19 cellular contexts compared by ENCODE assay signal in genomic region chr16:85475233-85475632, GRCh38.
DNase-seq lines count a peak whose midpoint lies in the region; ATAC-seq, FAIRE-seq and TF ChIP-seq lines count a peak whose summit lies in the region.
"Had no signal": no experiment of that assay in that cellular context is flagged by ENCODE, and none has a peak within 500 bp of the region (broad histone marks: within the 10 kb centered on the region; RNA-seq: fewer than 3 reads in every experiment).

No MANE protein-coding gene starts in this region.

- no peaks in the 10 kb centered on the region for H3K9me3 ChIP-seq in SK-N-SH
- no peaks in the 10 kb centered on the region for H3K9me3 ChIP-seq in iPS-15b (ENCODE audit: control insufficient read depth, insufficient read depth, low read length)
- no peaks in the 10 kb centered on the region for H3K9me3 ChIP-seq in uterus
- H3K9me3 ChIP-seq: ovary, spleen, transverse colon had no signal

- H3K4me3 ChIP-seq in SK-N-SH (ENCODE audit: low read depth in 2 of 2, low read length in 1 of 2) = no peak overlapping the region
- no peak overlapping the region for H3K4me3 ChIP-seq in iPS-15b (ENCODE audit: low read depth, low read length)
- no peak overlapping the region for H3K4me3 ChIP-seq in uterus
- H3K4me3 ChIP-seq: ovary, spleen, transverse colon had no signal

- no peaks in the 10 kb centered on the region for H3K9me3 Mint-ChIP-seq in MCF 10A (ENCODE audit: unreplicated experiment)
- H3K9me3 Mint-ChIP-seq: stimulated activated naive B cell treated with anti-CD40 and anti-IgM and Interleukin-4, amounts not matched to agents 10 μg/mL and 1 μg/mL and 100 μg/mL, for 72 hours had no signal

- no peak for TF ChIP-seq CTCF in MCF 10A (IDR thresholded peaks at IDR 0.05; ENCODE audit: unreplicated experiment)
- no peak for TF ChIP-seq CTCF in SK-N-SH (IDR thresholded peaks at IDR 0.05)
- TF ChIP-seq CTCF in uterus (IDR thresholded peaks at IDR 0.05) = no peak
- no peak for TF ChIP-seq CTCF in D721Med (IDR thresholded peaks at IDR 0.05; ENCODE audit: insufficient read depth, missing control alignments)

- WGBS in SK-N-SH (ENCODE audit: low lambda C conversion rate) = 84% methylated on average over 7 of the region's 8 CpGs

- no peaks in the 10 kb centered on the region for H3F3A ChIP-seq in SK-N-SH (replicated peaks; ENCODE audit: insufficient read depth)

- H2AFZ ChIP-seq in SK-N-SH (ENCODE audit: low read depth) = no peak overlapping the region

- POLR2A ChIA-PET in MCF 10A (lab: Yijun Ruan, JAX) (no interaction called here), SK-N-SH (lab: Yijun Ruan, JAX) (interaction anchor here (2.0 kb wide), 1 partner anchor 10 kb away, joined by 9 read pairs; no protein-coding TSS in a partner anchor)

- peak overlapping the region in 1 of 2 experiments; percentile 76; a peak in 2 of 4 replicates for H3K27ac ChIP-seq in SK-N-SH (ENCODE audit: low read depth in 2 of 2, low read length in 1 of 2)
- peak overlapping the region; percentile 42 to 70 for H3K27ac ChIP-seq in uterus
- H3K27ac ChIP-seq: HL-60, spleen, transverse colon, WERI-Rb-1 had no signal

- BruUV-seq in MCF 10A (replicated peaks; lab: Mats Ljungman, UMichigan) = no TSS peak

- no peak for FAIRE-seq in D721Med (lab: Jason Lieb, UNC)
- FAIRE-seq: islet of Langerhans had no signal

- intact Hi-C loops in MCF 10A (cut with micrococcal nuclease) (no loop called here), uterus (cut with DNase I; ENCODE audit: low total_unique reads) (no loop called here)

- TF ChIP-seq POLR2A in uterus (IDR thresholded peaks at IDR 0.05) = no peak

- ATAC-seq in HG03520 (IDR thresholded peaks at IDR 0.05; ENCODE audit: unreplicated experiment) = no peak
- no peak for ATAC-seq in HG02840 (IDR thresholded peaks at IDR 0.05; ENCODE audit: low FRiP score, unreplicated experiment)
- ATAC-seq: Panc1; stimulated activated naive B cell treated with anti-CD40 and anti-IgM and Interleukin-4, amounts not matched to agents 10 μg/mL and 1 μg/mL and 100 μg/mL, for 72 hours had no signal

- CTCF ChIA-PET in MCF 10A (lab: Yijun Ruan, JAX) (no interaction called here), SK-N-SH (lab: Yijun Ruan, JAX) (interaction anchor here (0.9 to 1.7 kb wide), 4 partner anchors 26 to 360 kb away, joined by 3 to 7 read pairs (median 5); no protein-coding TSS in a partner anchor)

- H3K79me2 ChIP-seq in SK-N-SH (ENCODE audit: insufficient read depth) = no peaks in the 10 kb centered on the region

- H3K27ac Mint-ChIP-seq in MCF 10A (ENCODE audit: low read depth, unreplicated experiment) = no peak overlapping the region
- H3K27ac Mint-ChIP-seq: stimulated activated naive B cell treated with anti-CD40 and anti-IgM and Interleukin-4, amounts not matched to agents 10 μg/mL and 1 μg/mL and 100 μg/mL, for 72 hours had no signal

- H3K27me3 ChIP-seq in SK-N-SH (ENCODE audit: insufficient read depth) (no peaks in the 10 kb centered on the region), iPS-15b (ENCODE audit: control insufficient read depth, insufficient read depth, low read length) (no peaks in the 10 kb centered on the region), uterus (no peaks in the 10 kb centered on the region)
- H3K27me3 ChIP-seq: ovary, spleen, transverse colon had no signal

- peak in 1 of 2 experiments; percentile 49; a peak in 2 of 4 replicates for TF ChIP-seq EP300 in SK-N-SH (IDR thresholded peaks at IDR 0.05; ENCODE audit: borderline replicate concordance in 1 of 2, low read depth in 1 of 2, low read length in 1 of 2)

- no peaks in the 10 kb centered on the region for H4K20me1 ChIP-seq in SK-N-SH (ENCODE audit: insufficient read depth)

- no peak overlapping the region for H3K4me2 ChIP-seq in SK-N-SH

- no peaks in the 10 kb centered on the region for H3K36me3 ChIP-seq in SK-N-SH (replicated peaks in 1 of 2; ENCODE audit: control insufficient read depth in 1 of 2, insufficient read depth in 2 of 2, low read length in 1 of 2)
- no peaks in the 10 kb centered on the region for H3K36me3 ChIP-seq in iPS-15b (ENCODE audit: control insufficient read depth, insufficient read depth, low read length)
- no peaks in the 10 kb centered on the region for H3K36me3 ChIP-seq in uterus
- H3K36me3 ChIP-seq: ovary, spleen, transverse colon had no signal

- peaks cover 6% of the 10 kb centered on the region for H3K4me1 Mint-ChIP-seq in MCF 10A (ENCODE audit: insufficient read depth, unreplicated experiment)

- DNase-seq in T47D (ENCODE audit: low read depth in 1 of 2, low spot score in 1 of 2) (peak; percentile 77 to 94), MCF 10A (ENCODE audit: unreplicated experiment) (no peak), SK-N-SH (peak; percentile 75), uterus (peak in 1 of 2 donors; percentile 58), D721Med (ENCODE audit: insufficient read length, low spot score) (no peak)
- DNase-seq: amygdala; NCI-H146; NCI-H526 treated with DMSO at 0.1 percent for 48 hours; spleen; stimulated activated naive B cell treated with anti-CD40 and anti-IgM and Interleukin-4, amounts not matched to agents 10 μg/mL and 1 μg/mL and 100 μg/mL, for 72 hours; transverse colon; WERI-Rb-1 had no signal

- no peak for TF ChIP-seq RAD21 in SK-N-SH (IDR thresholded peaks at IDR 0.05; ENCODE audit: low read length)

- H3K4me1 ChIP-seq in SK-N-SH (ENCODE audit: control insufficient read depth in 1 of 2, insufficient read depth in 2 of 2, low read depth in 1 of 2, low read length in 1 of 2) (peaks cover 0 to 55% of the 10 kb centered on the region in 2 experiments; a peak in 2 of 4 replicates), iPS-15b (ENCODE audit: control insufficient read depth, insufficient read depth, low read length) (peaks cover 3% of the 10 kb centered on the region), uterus (peaks cover 0 to 15% of the 10 kb centered on the region in 2 donors)

- in situ Hi-C loops in T47D (cut with HindIII; ENCODE audit: low pct_unique_long_range_greater_than_20kb, low sequenced_read_pairs) = no loop called here

- no peaks in the 10 kb centered on the region for H3K36me3 Mint-ChIP-seq in MCF 10A (ENCODE audit: insufficient read depth, unreplicated experiment)

- no peak overlapping the region for H3K4me3 Mint-ChIP-seq in MCF 10A (ENCODE audit: unreplicated experiment)
- H3K4me3 Mint-ChIP-seq: stimulated activated naive B cell treated with anti-CD40 and anti-IgM and Interleukin-4, amounts not matched to agents 10 μg/mL and 1 μg/mL and 100 μg/mL, for 72 hours had no signal

- H3K9ac ChIP-seq in SK-N-SH (no peak overlapping the region), iPS-15b (ENCODE audit: low read depth, low read length) (peak overlapping the region; percentile 12)

- peaks cover 7% of the 10 kb centered on the region for H3K27me3 Mint-ChIP-seq in MCF 10A (ENCODE audit: insufficient read depth, unreplicated experiment)

- no peaks in the 10 kb centered on the region for H3K9me2 ChIP-seq in SK-N-SH

TF ChIP-seq in SK-N-SH, 30 proteins besides CTCF, POLR2A, EP300 and RAD21:
- TF ChIP-seq RCOR1 (IDR thresholded peaks at IDR 0.05; ENCODE audit: low read length) (peak; percentile 60; the same call in 1 of the 2 replicates), YY1 (IDR thresholded peaks at IDR 0.05; ENCODE audit: low read depth) (no peak), SMC3 (IDR thresholded peaks at IDR 0.05; ENCODE audit: low read depth, low read length) (peak; percentile 7; the same call in 1 of the 2 replicates), PBX3 (IDR thresholded peaks at IDR 0.05) (0 out of 2 replicates have a peak, but pooled peaks have one; percentile 21), FOXM1 (IDR thresholded peaks at IDR 0.05; ENCODE audit: low read depth) (no peak)

Comparison
In these comparisons a context has a peak if more than half of its experiments do, and no peak if none do; other contexts are left out.
1. DNase-seq: peak in T47D (2 of 2) and SK-N-SH (single experiment); none in MCF 10A (single experiment) and D721Med (single experiment).